ENCODE assay signal across 22 cellular contexts in the genomic region with DNA sequence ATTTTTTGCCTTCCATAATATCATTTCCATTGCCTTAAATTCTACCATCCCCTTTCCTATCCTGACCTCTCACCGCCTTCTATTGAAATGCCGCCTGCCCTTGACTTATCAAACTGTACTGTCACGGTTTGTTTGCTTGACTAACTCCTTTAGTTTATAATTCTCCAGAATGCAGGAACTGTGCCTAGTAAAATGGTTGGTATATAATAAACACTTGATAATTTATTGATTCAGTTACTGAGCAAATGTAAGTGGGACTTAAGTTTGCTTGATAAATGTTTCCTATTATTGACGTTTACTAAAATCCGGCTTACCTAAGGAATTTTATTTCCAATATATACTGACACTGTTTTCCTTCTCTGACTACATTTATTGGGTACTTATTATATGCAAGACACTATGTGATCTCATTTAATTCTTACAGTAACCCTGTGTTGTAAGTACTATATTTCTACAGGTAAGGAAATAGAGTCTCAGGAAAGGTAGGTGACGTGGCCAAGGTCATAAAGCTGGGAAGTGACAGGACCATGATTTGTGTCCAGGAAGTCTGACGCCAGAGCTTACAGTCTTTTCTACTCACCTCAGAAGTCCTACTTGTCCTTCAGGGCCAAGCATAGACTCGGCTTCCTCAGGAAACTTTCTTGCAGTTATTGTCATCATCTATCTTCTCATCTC. TPM values are rescaled to one million over a fixed set of nuclear protein-coding genes. Genes with fewer than 3 reads are reported as not detected.
DNase-seq lines count a peak whose midpoint lies in the region; ATAC-seq and TF ChIP-seq lines count a peak whose summit lies in the region.
"Had no signal": no experiment of that assay in that cellular context is flagged by ENCODE, and none has a peak within 500 bp of the region (broad histone marks: within the 10 kb centered on the region; RNA-seq: fewer than 3 reads in every experiment).

No MANE protein-coding gene starts in this region.

- WGBS in mesendoderm (ENCODE audit: extremely low coverage, insufficient coverage, low lambda C conversion rate), result no CpG with 5 or more reads among the region's 8 CpGs
- WGBS in sigmoid colon, 2 donors, result 17 to 70% methylated on average over 8 of the region's 8 CpGs

- H3K4ac ChIP-seq in mesendoderm (ENCODE audit: low read depth, low read length), result no peak overlapping the region

- H3K27ac ChIP-seq in duodenal mucosa (ENCODE audit: low read depth, low read length) (peak overlapping the region; percentile 13), mesendoderm (ENCODE audit: low read depth, low read length) (peak overlapping the region; percentile 17), sigmoid colon (peak overlapping the region in 3 of 4 donors; percentile 51 to 75 (median 64)), dorsolateral prefrontal cortex (no peak overlapping the region), substantia nigra (ENCODE audit: low read depth, low read length, poor library complexity, severe bottlenecking) (no peak overlapping the region)
- H3K27ac ChIP-seq: A549 had no signal

- H3K79me1 ChIP-seq in mesendoderm (ENCODE audit: low read length), result no peaks in the 10 kb centered on the region

- H3K9ac ChIP-seq in duodenal mucosa (ENCODE audit: low read depth in 1 of 2, low read length in 2 of 2) (no peak overlapping the region), mesendoderm (ENCODE audit: low read length) (no peak overlapping the region)

- H3K27me3 ChIP-seq in duodenal mucosa (ENCODE audit: control insufficient read depth in 1 of 2, insufficient read depth in 2 of 2, low read length in 2 of 2) (no peaks in the 10 kb centered on the region), mesendoderm (ENCODE audit: insufficient read depth, low read length, poor library complexity) (no peaks in the 10 kb centered on the region), sigmoid colon (no peaks in the 10 kb centered on the region), dorsolateral prefrontal cortex (no peaks in the 10 kb centered on the region)

- no peak overlapping the region for H2BK15ac ChIP-seq in mesendoderm (replicated peaks; ENCODE audit: low read depth)

- peaks cover 5 to 50% of the 10 kb centered on the region in 2 donors for H3K4me1 ChIP-seq in duodenal mucosa (ENCODE audit: control insufficient read depth in 1 of 2, insufficient read depth in 2 of 2, low read length in 2 of 2)
- no peaks in the 10 kb centered on the region for H3K4me1 ChIP-seq in mesendoderm (ENCODE audit: control insufficient read depth, low read depth, low read length)
- H3K4me1 ChIP-seq in sigmoid colon, result peaks cover 0 to 79% (median 63%) of the 10 kb centered on the region in 4 donors

- no peaks in the 10 kb centered on the region for H3K9me3 Mint-ChIP-seq in Calu3 (ENCODE audit: low read depth, unreplicated experiment)

- H2BK5ac ChIP-seq in mesendoderm (ENCODE audit: low read length), result no peak overlapping the region

- no peak overlapping the region for H3K56ac ChIP-seq in mesendoderm (ENCODE audit: low read length)

- CTCF ChIA-PET in Calu3 (lab: Charles Lee), result interaction anchor here (0.7 kb wide), 1 partner anchor 13 kb away, joined by 3 read pairs; no protein-coding TSS in a partner anchor

- DNase-seq in Calu3 (peak; percentile 59), mesendoderm (no peak), sigmoid colon (no peak), omental fat pad (ENCODE audit: low spot score) (no peak), dorsolateral prefrontal cortex (no peak), anterior cingulate cortex (lab: John Stamatoyannopoulos, UW) (no peak), substantia nigra (lab: John Stamatoyannopoulos, UW) (no peak)
- DNase-seq: COR-L47; DMS79; NCI-H1436 treated with DMSO at 0.1 percent for 48 hours; NCI-H2081 treated with DMSO at 0.1 percent for 48 hours; NCI-H2227 treated with DMSO at 0.1 percent for 48 hours; NCI-H69; NK-92 treated with Interleukin-12 subunit alpha and Interleukin-12 subunit beta, amount 100 ng/mL, for 24 hours; OCI-M1 had no signal

- intact Hi-C loops in Calu3 (cut with micrococcal nuclease; ENCODE audit: unreplicated experiment), result loop anchor here (2.0 to 5.0 kb wide), 2 partner anchors 107 to 229 kb away; no protein-coding TSS in a partner anchor
- intact Hi-C loops in sigmoid colon (cut with DNase I), result loop anchor here (5.0 to 10.0 kb wide), 2 partner anchors 209 to 414 kb away; partner anchors contain the start of gene ATP1B1
- intact Hi-C loops in dorsolateral prefrontal cortex (cut with DNase I), result no loop called here

- H3K4me3 Mint-ChIP-seq in Calu3 (ENCODE audit: low read depth, unreplicated experiment), result no peak overlapping the region
- H3K4me3 Mint-ChIP-seq: CD14-positive monocyte had no signal

- H3K36me3 ChIP-seq in duodenal mucosa (ENCODE audit: control insufficient read depth in 1 of 2, insufficient read depth in 2 of 2, low read length in 2 of 2) (no peaks in the 10 kb centered on the region), mesendoderm (ENCODE audit: control insufficient read depth, insufficient read depth, low read length) (no peaks in the 10 kb centered on the region), sigmoid colon (no peaks in the 10 kb centered on the region)

- H3K36me3 Mint-ChIP-seq in Calu3 (ENCODE audit: insufficient read depth, unreplicated experiment), result peaks cover 9% of the 10 kb centered on the region
- H3K36me3 Mint-ChIP-seq: CD14-positive monocyte had no signal

- H3K23ac ChIP-seq in mesendoderm (ENCODE audit: low read length), result no peak overlapping the region

- peaks cover 94% of the 10 kb centered on the region for H3K4me1 Mint-ChIP-seq in Calu3 (ENCODE audit: low read depth, unreplicated experiment)
- H3K4me1 Mint-ChIP-seq: CD14-positive monocyte had no signal

- H2AK5ac ChIP-seq in mesendoderm (ENCODE audit: low read length), result no peak overlapping the region

- H2BK120ac ChIP-seq in mesendoderm (ENCODE audit: low read depth, low read length), result no peak overlapping the region

- peak overlapping the region; percentile 60 for H3K18ac ChIP-seq in mesendoderm (ENCODE audit: low read length)

- H4K8ac ChIP-seq in mesendoderm (ENCODE audit: low read depth, low read length), result no peak overlapping the region

- H3K9me3 ChIP-seq in duodenal mucosa (ENCODE audit: control insufficient read depth in 1 of 2, low read length in 2 of 2), result no peaks in the 10 kb centered on the region
- no peaks in the 10 kb centered on the region for H3K9me3 ChIP-seq in sigmoid colon
- H3K9me3 ChIP-seq: A549 had no signal

- no peak for TF ChIP-seq POLR2A in sigmoid colon (IDR thresholded peaks at IDR 0.05)

- no peak overlapping the region for H3K4me2 ChIP-seq in mesendoderm (ENCODE audit: low read length)
- H3K4me2 ChIP-seq: A549 had no signal

- no peak for TF ChIP-seq EP300 in sigmoid colon (IDR thresholded peaks at IDR 0.05)

- BruUV-seq in Calu3 (replicated peaks; lab: Mats Ljungman, UMichigan), result no TSS peak

- no peak overlapping the region for H4K5ac ChIP-seq in mesendoderm (ENCODE audit: low read length)

- H3K79me2 ChIP-seq in mesendoderm (ENCODE audit: control insufficient read depth, insufficient read depth, low read length), result no peaks in the 10 kb centered on the region

- H3K27ac Mint-ChIP-seq in Calu3 (ENCODE audit: unreplicated experiment), result peak overlapping the region; percentile 78
- H3K27ac Mint-ChIP-seq: CD14-positive monocyte had no signal

- H3K4me3 ChIP-seq in duodenal mucosa (ENCODE audit: low read depth in 1 of 2, low read length in 2 of 2), result peak overlapping the region in 1 of 2 donors; percentile 20
- H3K4me3 ChIP-seq in mesendoderm (ENCODE audit: low read length), result no peak overlapping the region
- no peak overlapping the region for H3K4me3 ChIP-seq in sigmoid colon
- no peak overlapping the region for H3K4me3 ChIP-seq in dorsolateral prefrontal cortex
- H3K4me3 ChIP-seq: A549, GM12878 had no signal

- TF ChIP-seq CTCF in Calu3 (IDR thresholded peaks at IDR 0.05; ENCODE audit: unreplicated experiment), result no peak
- no peak for TF ChIP-seq CTCF in sigmoid colon (IDR thresholded peaks at IDR 0.05)
- no peak for TF ChIP-seq CTCF in omental fat pad (IDR thresholded peaks at IDR 0.05)
- no peak for TF ChIP-seq CTCF in dorsolateral prefrontal cortex (IDR thresholded peaks at IDR 0.05 in 54 of 56, conservative IDR thresholded peaks at IDR 0.05 in 2 of 56; ENCODE audit: low read depth in 1 of 56, partially characterized antibody in 56 of 56)

- H3K27me3 Mint-ChIP-seq in Calu3 (ENCODE audit: unreplicated experiment), result no peaks in the 10 kb centered on the region

- no peak for ATAC-seq in omental fat pad (ENCODE audit: low FRiP score)
- ATAC-seq: A549, GM12878, HCT116 had no signal

RNA-seq across cellular contexts. Expression of gene DPT, which starts 35.7 kb away (rescaled TPM):
- total RNA-seq in Calu3 (2022) (not detected in 2 replicates), sigmoid colon (100 to 1,000 TPM; 249 to 519 (median 301) TPM), omental fat pad (100 to 1,000 TPM; 147 to 298 (median 275) TPM), dorsolateral prefrontal cortex (1 to 10 TPM in 12 of 120 experiments, under 1 TPM in 70, not detected in 38; 0.24 to 2.3 (median 0.64) TPM)
- not detected for polyA plus RNA-seq in mesendoderm (2013, experiment 1 of 2)
- polyA plus RNA-seq in mesendoderm (2013, experiment 2 of 2), result not detected
- polyA plus RNA-seq in sigmoid colon, result 100 to 1,000 TPM in 1 of 3 donors, 10 to 100 TPM in 1, 1 to 10 TPM in 1; 2.1 to 128 (median 25.4) TPM
- total RNA-seq: G401, HT1080 had no signal
- polyA plus RNA-seq: A549, CD14-positive monocyte had no signal

Comparison
In these comparisons a context has a peak if more than half of its experiments do, and no peak if none do; other contexts are left out.
1. H3K27ac ChIP-seq: peak in duodenal mucosa (single experiment), mesendoderm (single experiment) and sigmoid colon (3 of 4); none in dorsolateral prefrontal cortex (0 of 59) and substantia nigra (single experiment).
2. RNA of gene DPT, which starts 35.7 kb away (total RNA-seq): 249 to 519 TPM in sigmoid colon and 147 to 298 TPM in omental fat pad; 0.24 to 2.3 TPM in dorsolateral prefrontal cortex and not detected in Calu3; every median in the first group is over 10 times any median in the second.
3. intact Hi-C loops: an anchor here in Calu3 (2.0 to 5.0 kb wide) and sigmoid colon (5.0 to 10.0 kb wide); none called in dorsolateral prefrontal cortex.